Comparison of ENCODE assay signal across 26 cellular contexts in the genomic region with DNA sequence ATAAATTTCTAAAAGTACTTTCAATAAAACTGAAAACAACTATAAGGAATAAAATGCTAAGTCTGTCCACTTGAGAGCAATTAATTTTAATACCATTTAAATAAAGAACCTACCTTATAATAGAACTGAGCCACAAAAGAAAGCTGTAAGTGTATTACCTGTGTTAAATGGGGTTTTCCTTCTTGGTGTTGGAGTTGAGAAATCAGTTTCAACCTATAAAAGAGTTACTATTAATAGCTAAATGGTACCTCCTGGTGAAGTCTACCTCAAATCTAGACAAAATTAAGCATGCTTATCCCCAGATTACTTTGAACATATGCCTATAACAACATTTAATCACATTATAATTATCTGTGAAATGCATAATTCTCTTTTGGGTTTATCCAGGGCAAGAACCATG.
"Had no signal": no experiment of that assay in that cellular context is flagged by ENCODE, and none has a peak within 500 bp of the region (broad histone marks: within the 10 kb centered on the region; RNA-seq: fewer than 3 reads in every experiment).

No MANE protein-coding gene starts in this region.

- H3K27ac Mint-ChIP-seq: stimulated activated effector memory CD8-positive, alpha-beta T cell treated with anti-CD3 and anti-CD28 coated beads, Interleukin-12 subunit alpha, Interleukin-12 subunit beta, amount 100 ng/mL, for 72 hours had no signal

- FAIRE-seq: endometrium had no signal

- H3K9me3 ChIP-seq: esophagus squamous epithelium, ovary, psoas muscle, sigmoid colon, stomach, thyroid gland, vagina had no signal

- H3K27me3 Mint-ChIP-seq: effector memory CD8-positive, alpha-beta T cell; naive thymus-derived CD8-positive, alpha-beta T cell had no signal

- H3K27ac ChIP-seq: esophagus squamous epithelium, ovary, psoas muscle, sigmoid colon, stomach, thyroid gland, vagina had no signal

- H3K9me3 Mint-ChIP-seq: effector memory CD8-positive, alpha-beta T cell; naive thymus-derived CD8-positive, alpha-beta T cell; stimulated activated effector memory CD8-positive, alpha-beta T cell treated with anti-CD3 and anti-CD28 coated beads, Interleukin-12 subunit alpha, Interleukin-12 subunit beta, amount 100 ng/mL, for 72 hours had no signal

- DNase-seq: cortex of kidney; effector memory CD8-positive, alpha-beta T cell; erythroblast; esophagus squamous epithelium; foreskin melanocyte; hypothalamus; kidney; mesenchymal stem cell; midbrain; naive thymus-derived CD8-positive, alpha-beta T cell; occipital lobe; ovary; posterior cingulate gyrus; psoas muscle; right cardiac atrium; sigmoid colon; stimulated activated CD4-positive, alpha-beta T cell treated with anti-CD3 and anti-CD28 coated beads, Interleukin-2, amount 100 ng/mL, for 24 hours; stimulated activated CD4-positive, alpha-beta T cell treated with anti-CD3 and anti-CD28 coated beads, Interleukin-4, amount 100 ng/mL, for 24 hours; stimulated activated naive CD4-positive, alpha-beta T cell treated with Interleukin-2 at 50 U/mL for 16 hours; stomach; thyroid gland; trophoblast cell had no signal

- H3K4me3 ChIP-seq: esophagus squamous epithelium, ovary, psoas muscle, sigmoid colon, stomach, thyroid gland, vagina had no signal

- ATAC-seq: effector memory CD8-positive, alpha-beta T cell; left lobe of liver; naive thymus-derived CD8-positive, alpha-beta T cell; psoas muscle; right cardiac atrium; stimulated activated effector memory CD8-positive, alpha-beta T cell treated with anti-CD3 and anti-CD28 coated beads, Interleukin-12 subunit alpha, Interleukin-12 subunit beta, amount 100 ng/mL, for 72 hours had no signal

- H3K36me3 ChIP-seq: ovary, vagina had no signal

- H3K4me3 Mint-ChIP-seq: effector memory CD8-positive, alpha-beta T cell; naive thymus-derived CD8-positive, alpha-beta T cell; stimulated activated effector memory CD8-positive, alpha-beta T cell treated with anti-CD3 and anti-CD28 coated beads, Interleukin-12 subunit alpha, Interleukin-12 subunit beta, amount 100 ng/mL, for 72 hours had no signal

- H3K27me3 ChIP-seq: esophagus squamous epithelium, ovary, sigmoid colon, stomach, thyroid gland, vagina had no signal

- H3K4me1 Mint-ChIP-seq: stimulated activated effector memory CD8-positive, alpha-beta T cell treated with anti-CD3 and anti-CD28 coated beads, Interleukin-12 subunit alpha, Interleukin-12 subunit beta, amount 100 ng/mL, for 72 hours had no signal

- H3K4me1 ChIP-seq: psoas muscle, stomach, thyroid gland, vagina had no signal
